Comparison of ENCODE assay signal across 1 cellular context in genomic region chr3:160565442-160566403, GRCh38.
TF ChIP-seq lines count a peak whose summit lies in the region.

KPNA4 (minus strand) TSS chr3:160565571; CDS start chr3:160565282, 289 bp downstream.

TF ChIP-seq in GM12878, 131 proteins besides CTCF, POLR2A, EP300 and RAD21 (continued from another document and continues in another):
- TF ChIP-seq, protein P1, sequence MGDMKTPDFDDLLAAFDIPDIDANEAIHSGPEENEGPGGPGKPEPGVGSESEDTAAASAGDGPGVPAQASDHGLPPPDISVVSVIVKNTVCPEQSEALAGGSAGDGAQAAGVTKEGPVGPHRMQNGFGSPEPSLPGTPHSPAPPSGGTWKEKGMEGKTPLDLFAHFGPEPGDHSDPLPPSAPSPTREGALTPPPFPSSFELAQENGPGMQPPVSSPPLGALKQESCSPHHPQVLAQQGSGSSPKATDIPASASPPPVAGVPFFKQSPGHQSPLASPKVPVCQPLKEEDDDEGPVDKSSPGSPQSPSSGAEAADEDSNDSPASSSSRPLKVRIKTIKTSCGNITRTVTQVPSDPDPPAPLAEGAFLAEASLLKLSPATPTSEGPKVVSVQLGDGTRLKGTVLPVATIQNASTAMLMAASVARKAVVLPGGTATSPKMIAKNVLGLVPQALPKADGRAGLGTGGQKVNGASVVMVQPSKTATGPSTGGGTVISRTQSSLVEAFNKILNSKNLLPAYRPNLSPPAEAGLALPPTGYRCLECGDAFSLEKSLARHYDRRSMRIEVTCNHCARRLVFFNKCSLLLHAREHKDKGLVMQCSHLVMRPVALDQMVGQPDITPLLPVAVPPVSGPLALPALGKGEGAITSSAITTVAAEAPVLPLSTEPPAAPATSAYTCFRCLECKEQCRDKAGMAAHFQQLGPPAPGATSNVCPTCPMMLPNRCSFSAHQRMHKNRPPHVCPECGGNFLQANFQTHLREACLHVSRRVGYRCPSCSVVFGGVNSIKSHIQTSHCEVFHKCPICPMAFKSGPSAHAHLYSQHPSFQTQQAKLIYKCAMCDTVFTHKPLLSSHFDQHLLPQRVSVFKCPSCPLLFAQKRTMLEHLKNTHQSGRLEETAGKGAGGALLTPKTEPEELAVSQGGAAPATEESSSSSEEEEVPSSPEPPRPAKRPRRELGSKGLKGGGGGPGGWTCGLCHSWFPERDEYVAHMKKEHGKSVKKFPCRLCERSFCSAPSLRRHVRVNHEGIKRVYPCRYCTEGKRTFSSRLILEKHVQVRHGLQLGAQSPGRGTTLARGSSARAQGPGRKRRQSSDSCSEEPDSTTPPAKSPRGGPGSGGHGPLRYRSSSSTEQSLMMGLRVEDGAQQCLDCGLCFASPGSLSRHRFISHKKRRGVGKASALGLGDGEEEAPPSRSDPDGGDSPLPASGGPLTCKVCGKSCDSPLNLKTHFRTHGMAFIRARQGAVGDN (IDR thresholded peaks at IDR 0.05): peak; percentile 48; the same call in 1 of the 2 replicates
- TF ChIP-seq ATF7 (IDR thresholded peaks at IDR 0.05; ENCODE audit: low read depth) (0 out of 2 replicates have a peak, but pooled peaks have one; percentile 16), IRF3 (IDR thresholded peaks at IDR 0.05) (no peak), IRF5 (IDR thresholded peaks at IDR 0.05; ENCODE audit: borderline replicate concordance) (no peak), STAT1 (conservative IDR thresholded peaks at IDR 0.05) (no peak), RCOR1 (conservative IDR thresholded peaks at IDR 0.05; ENCODE audit: low read depth, low read length) (no peak), TBL1XR1 (IDR thresholded peaks at IDR 0.05; ENCODE audit: low read depth, low read length) (no peak), NFYA (IDR thresholded peaks at IDR 0.05; ENCODE audit: borderline replicate concordance, low read depth, low read length) (no peak), ZNF207 (IDR thresholded peaks at IDR 0.05; ENCODE audit: borderline replicate concordance) (no peak), TCF12 (IDR thresholded peaks at IDR 0.05; ENCODE audit: low read depth, low read length) (0 out of 2 replicates have a peak, but pooled peaks have one; percentile 50), CHD1 (IDR thresholded peaks at IDR 0.05; ENCODE audit: low read depth, low read length) (no peak), CHD2 (IDR thresholded peaks at IDR 0.05; ENCODE audit: borderline replicate concordance, low read depth, low read length) (peak; percentile 77; the same call in 1 of the 2 replicates), YY1 (IDR thresholded peaks at IDR 0.05; ENCODE audit: low read depth, low read length) (no peak), MTA2 (IDR thresholded peaks at IDR 0.05; ENCODE audit: low read depth) (peak; percentile 29; the same call in 1 of the 2 replicates), YBX1 (IDR thresholded peaks at IDR 0.05) (no peak), PML (IDR thresholded peaks at IDR 0.05; ENCODE audit: low read length) (peak; percentile 80), TCF3 (IDR thresholded peaks at IDR 0.05; ENCODE audit: borderline replicate concordance, insufficient read depth, low read depth, low read length) (0 out of 2 replicates have a peak, but pooled peaks have one; percentile 10), DPF2 (IDR thresholded peaks at IDR 0.05) (peak; percentile 74; the same call in 1 of the 2 replicates), NFIC (IDR thresholded peaks at IDR 0.05; ENCODE audit: low read depth, low read length) (0 out of 2 replicates have a peak, but pooled peaks have one; percentile 34), MXI1 (IDR thresholded peaks at IDR 0.05; ENCODE audit: low read depth, low read length) (peak; percentile 97), HDAC2 (IDR thresholded peaks at IDR 0.05) (no peak), KDM1A (IDR thresholded peaks at IDR 0.05; ENCODE audit: borderline replicate concordance) (no peak), CUX1 (IDR thresholded peaks at IDR 0.05; ENCODE audit: insufficient replicate concordance, low read depth, low read length) (no peak), CBFB (IDR thresholded peaks at IDR 0.05; ENCODE audit: low read depth) (peak; percentile 50; the same call in 1 of the 2 replicates), CBX3 (IDR thresholded peaks at IDR 0.05; ENCODE audit: borderline replicate concordance, low read depth) (no peak), IRF4 (IDR thresholded peaks at IDR 0.05; ENCODE audit: low read depth, low read length) (no peak), GABPA (IDR thresholded peaks at IDR 0.05; ENCODE audit: low read depth) (no peak; the same call in 1 of the 2 replicates), ZNF592 (IDR thresholded peaks at IDR 0.05) (no peak), IKZF1 (conservative IDR thresholded peaks at IDR 0.05) (peak; percentile 83), MEF2B (IDR thresholded peaks at IDR 0.05; ENCODE audit: partially characterized antibody, poor library complexity, severe bottlenecking) (peak; percentile 24)
- TF ChIP-seq, protein P2, sequence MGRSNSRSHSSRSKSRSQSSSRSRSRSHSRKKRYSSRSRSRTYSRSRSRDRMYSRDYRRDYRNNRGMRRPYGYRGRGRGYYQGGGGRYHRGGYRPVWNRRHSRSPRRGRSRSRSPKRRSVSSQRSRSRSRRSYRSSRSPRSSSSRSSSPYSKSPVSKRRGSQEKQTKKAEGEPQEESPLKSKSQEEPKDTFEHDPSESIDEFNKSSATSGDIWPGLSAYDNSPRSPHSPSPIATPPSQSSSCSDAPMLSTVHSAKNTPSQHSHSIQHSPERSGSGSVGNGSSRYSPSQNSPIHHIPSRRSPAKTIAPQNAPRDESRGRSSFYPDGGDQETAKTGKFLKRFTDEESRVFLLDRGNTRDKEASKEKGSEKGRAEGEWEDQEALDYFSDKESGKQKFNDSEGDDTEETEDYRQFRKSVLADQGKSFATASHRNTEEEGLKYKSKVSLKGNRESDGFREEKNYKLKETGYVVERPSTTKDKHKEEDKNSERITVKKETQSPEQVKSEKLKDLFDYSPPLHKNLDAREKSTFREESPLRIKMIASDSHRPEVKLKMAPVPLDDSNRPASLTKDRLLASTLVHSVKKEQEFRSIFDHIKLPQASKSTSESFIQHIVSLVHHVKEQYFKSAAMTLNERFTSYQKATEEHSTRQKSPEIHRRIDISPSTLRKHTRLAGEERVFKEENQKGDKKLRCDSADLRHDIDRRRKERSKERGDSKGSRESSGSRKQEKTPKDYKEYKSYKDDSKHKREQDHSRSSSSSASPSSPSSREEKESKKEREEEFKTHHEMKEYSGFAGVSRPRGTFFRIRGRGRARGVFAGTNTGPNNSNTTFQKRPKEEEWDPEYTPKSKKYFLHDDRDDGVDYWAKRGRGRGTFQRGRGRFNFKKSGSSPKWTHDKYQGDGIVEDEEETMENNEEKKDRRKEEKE (IDR thresholded peaks at IDR 0.05): no peak
- TF ChIP-seq, protein P3, sequence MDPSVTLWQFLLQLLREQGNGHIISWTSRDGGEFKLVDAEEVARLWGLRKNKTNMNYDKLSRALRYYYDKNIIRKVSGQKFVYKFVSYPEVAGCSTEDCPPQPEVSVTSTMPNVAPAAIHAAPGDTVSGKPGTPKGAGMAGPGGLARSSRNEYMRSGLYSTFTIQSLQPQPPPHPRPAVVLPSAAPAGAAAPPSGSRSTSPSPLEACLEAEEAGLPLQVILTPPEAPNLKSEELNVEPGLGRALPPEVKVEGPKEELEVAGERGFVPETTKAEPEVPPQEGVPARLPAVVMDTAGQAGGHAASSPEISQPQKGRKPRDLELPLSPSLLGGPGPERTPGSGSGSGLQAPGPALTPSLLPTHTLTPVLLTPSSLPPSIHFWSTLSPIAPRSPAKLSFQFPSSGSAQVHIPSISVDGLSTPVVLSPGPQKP (IDR thresholded peaks at IDR 0.05; ENCODE audit: low read depth, low read length): no peak
- TF ChIP-seq, protein P4, sequence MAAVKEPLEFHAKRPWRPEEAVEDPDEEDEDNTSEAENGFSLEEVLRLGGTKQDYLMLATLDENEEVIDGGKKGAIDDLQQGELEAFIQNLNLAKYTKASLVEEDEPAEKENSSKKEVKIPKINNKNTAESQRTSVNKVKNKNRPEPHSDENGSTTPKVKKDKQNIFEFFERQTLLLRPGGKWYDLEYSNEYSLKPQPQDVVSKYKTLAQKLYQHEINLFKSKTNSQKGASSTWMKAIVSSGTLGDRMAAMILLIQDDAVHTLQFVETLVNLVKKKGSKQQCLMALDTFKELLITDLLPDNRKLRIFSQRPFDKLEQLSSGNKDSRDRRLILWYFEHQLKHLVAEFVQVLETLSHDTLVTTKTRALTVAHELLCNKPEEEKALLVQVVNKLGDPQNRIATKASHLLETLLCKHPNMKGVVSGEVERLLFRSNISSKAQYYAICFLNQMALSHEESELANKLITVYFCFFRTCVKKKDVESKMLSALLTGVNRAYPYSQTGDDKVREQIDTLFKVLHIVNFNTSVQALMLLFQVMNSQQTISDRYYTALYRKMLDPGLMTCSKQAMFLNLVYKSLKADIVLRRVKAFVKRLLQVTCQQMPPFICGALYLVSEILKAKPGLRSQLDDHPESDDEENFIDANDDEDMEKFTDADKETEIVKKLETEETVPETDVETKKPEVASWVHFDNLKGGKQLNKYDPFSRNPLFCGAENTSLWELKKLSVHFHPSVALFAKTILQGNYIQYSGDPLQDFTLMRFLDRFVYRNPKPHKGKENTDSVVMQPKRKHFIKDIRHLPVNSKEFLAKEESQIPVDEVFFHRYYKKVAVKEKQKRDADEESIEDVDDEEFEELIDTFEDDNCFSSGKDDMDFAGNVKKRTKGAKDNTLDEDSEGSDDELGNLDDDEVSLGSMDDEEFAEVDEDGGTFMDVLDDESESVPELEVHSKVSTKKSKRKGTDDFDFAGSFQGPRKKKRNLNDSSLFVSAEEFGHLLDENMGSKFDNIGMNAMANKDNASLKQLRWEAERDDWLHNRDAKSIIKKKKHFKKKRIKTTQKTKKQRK (IDR thresholded peaks at IDR 0.05; ENCODE audit: low read depth, low read length): no peak
